11 cellular contexts compared by ENCODE assay signal in genomic region chr3:24220859-24221657, GRCh38.
DNase-seq lines count a peak whose midpoint lies in the region; ATAC-seq and TF ChIP-seq lines count a peak whose summit lies in the region.
"Had no signal": no experiment of that assay in that cellular context is flagged by ENCODE, and none has a peak within 500 bp of the region (broad histone marks: within the 10 kb centered on the region; RNA-seq: fewer than 3 reads in every experiment).

No MANE protein-coding gene starts in this region.

- no peak overlapping the region for H3K9ac ChIP-seq in mesenchymal stem cell (ENCODE audit: low read length)

- TF ChIP-seq CTCF in choroid plexus epithelial cell (conservative IDR thresholded peaks at IDR 0.05; ENCODE audit: low read depth, low read length) (no peak), uterus (IDR thresholded peaks at IDR 0.05) (no peak)

- H3K23ac ChIP-seq in mesenchymal stem cell (ENCODE audit: low read length in 2 of 2), result no peak overlapping the region

- H3K4ac ChIP-seq in mesenchymal stem cell (ENCODE audit: low read depth in 1 of 2, low read length in 2 of 2), result no peak overlapping the region

- intact Hi-C loops in Right ventricle myocardium inferior (cut with DNase I) (no loop called here), cardiac septum (cut with DNase I) (no loop called here), uterus (cut with DNase I; ENCODE audit: low total_unique reads) (no loop called here)

- H3K18ac ChIP-seq in mesenchymal stem cell (ENCODE audit: low read depth in 1 of 2, low read length in 2 of 2), result no peak overlapping the region

- DNase-seq in Right ventricle myocardium inferior (ENCODE audit: missing footprints) (no peak), cardiac septum (ENCODE audit: low spot score) (no peak), choroid plexus epithelial cell (ENCODE audit: low read depth) (peak; percentile 94), mesenchymal stem cell (peak; percentile 96), uterus (peak; percentile 37 to 65), D341Med (ENCODE audit: low spot score) (no peak)
- DNase-seq: activated CD8-positive, alpha-beta memory T cell treated with anti-CD3 and anti-CD28 coated beads, Interleukin-2, amount 50 U/mL, for 4 hours; NCI-H2107 had no signal

- H3K4me3 ChIP-seq in choroid plexus epithelial cell (ENCODE audit: low read depth, low read length) (no peak overlapping the region), mesenchymal stem cell (ENCODE audit: insufficient read depth in 1 of 2, low read depth in 1 of 2, low read length in 2 of 2) (no peak overlapping the region), uterus (no peak overlapping the region)

- no peaks in the 10 kb centered on the region for H3K79me1 ChIP-seq in mesenchymal stem cell (replicated peaks; ENCODE audit: low read length, poor library complexity, severe bottlenecking)

- H2BK120ac ChIP-seq in mesenchymal stem cell (ENCODE audit: low read depth, low read length), result no peak overlapping the region

- H3K9me3 ChIP-seq in mesenchymal stem cell (ENCODE audit: control insufficient read depth, low read length), result no peaks in the 10 kb centered on the region
- no peaks in the 10 kb centered on the region for H3K9me3 ChIP-seq in uterus

- H3K27ac ChIP-seq in mesenchymal stem cell (ENCODE audit: low read length, poor library complexity, severe bottlenecking) (peak overlapping the region; percentile 81), uterus (peak overlapping the region; percentile 65 to 80)

- ATAC-seq in Right ventricle myocardium inferior (peak; percentile 78), GM19397 (IDR thresholded peaks at IDR 0.05; ENCODE audit: unreplicated experiment) (no peak), HG03378 (IDR thresholded peaks at IDR 0.05; ENCODE audit: unreplicated experiment) (no peak)
- ATAC-seq: left lobe of liver had no signal

- peak overlapping the region in 1 of 2 experiments; percentile 67 for H2BK12ac ChIP-seq in mesenchymal stem cell (ENCODE audit: low read length in 2 of 2)

- no peak overlapping the region for H2BK15ac ChIP-seq in mesenchymal stem cell (ENCODE audit: low read depth, poor library complexity, severe bottlenecking)

- H2AK5ac ChIP-seq in mesenchymal stem cell (ENCODE audit: low read length, severe bottlenecking), result peak overlapping the region; percentile 10

- H3K27me3 ChIP-seq in mesenchymal stem cell (ENCODE audit: control insufficient read depth in 1 of 2, insufficient read depth in 1 of 2, low read length in 2 of 2) (no peaks in the 10 kb centered on the region), uterus (no peaks in the 10 kb centered on the region)

- H2AFZ ChIP-seq in mesenchymal stem cell (ENCODE audit: low read depth, low read length), result no peak overlapping the region

- H3K36me3 ChIP-seq in mesenchymal stem cell (ENCODE audit: control insufficient read depth in 1 of 2, insufficient read depth in 2 of 2, low read depth in 1 of 2, low read length in 2 of 2), result no peaks in the 10 kb centered on the region
- H3K36me3 ChIP-seq in uterus, result no peaks in the 10 kb centered on the region

- H2BK5ac ChIP-seq in mesenchymal stem cell (ENCODE audit: low read depth, low read length, poor library complexity, severe bottlenecking), result no peak overlapping the region

- no peak overlapping the region for H4K91ac ChIP-seq in mesenchymal stem cell (ENCODE audit: low read length)

- no peak for TF ChIP-seq POLR2A in uterus (IDR thresholded peaks at IDR 0.05)

- no peak overlapping the region for H3K4me2 ChIP-seq in mesenchymal stem cell (ENCODE audit: low read length, poor library complexity, severe bottlenecking)

- H3K4me1 ChIP-seq in mesenchymal stem cell (ENCODE audit: control insufficient read depth, insufficient read depth, low read depth, low read length) (peaks cover 6% of the 10 kb centered on the region), uterus (peaks cover 5 to 9% of the 10 kb centered on the region in 2 donors)

- H3K14ac ChIP-seq in mesenchymal stem cell (ENCODE audit: low read length in 2 of 2), result no peak overlapping the region

- no peak overlapping the region for H4K8ac ChIP-seq in mesenchymal stem cell (ENCODE audit: low read length)

- WGBS in mesenchymal stem cell, result 0% methylated on average over 3 of the region's 4 CpGs

Comparison
In these comparisons a context has a peak if more than half of its experiments do, and no peak if none do; other contexts are left out.
1. DNase-seq: peak in choroid plexus epithelial cell (single experiment), mesenchymal stem cell (single experiment) and uterus (2 of 2); none in Right ventricle myocardium inferior (single experiment), cardiac septum (single experiment) and D341Med (single experiment).